8 cellular contexts compared by ENCODE assay signal in the genomic region with DNA sequence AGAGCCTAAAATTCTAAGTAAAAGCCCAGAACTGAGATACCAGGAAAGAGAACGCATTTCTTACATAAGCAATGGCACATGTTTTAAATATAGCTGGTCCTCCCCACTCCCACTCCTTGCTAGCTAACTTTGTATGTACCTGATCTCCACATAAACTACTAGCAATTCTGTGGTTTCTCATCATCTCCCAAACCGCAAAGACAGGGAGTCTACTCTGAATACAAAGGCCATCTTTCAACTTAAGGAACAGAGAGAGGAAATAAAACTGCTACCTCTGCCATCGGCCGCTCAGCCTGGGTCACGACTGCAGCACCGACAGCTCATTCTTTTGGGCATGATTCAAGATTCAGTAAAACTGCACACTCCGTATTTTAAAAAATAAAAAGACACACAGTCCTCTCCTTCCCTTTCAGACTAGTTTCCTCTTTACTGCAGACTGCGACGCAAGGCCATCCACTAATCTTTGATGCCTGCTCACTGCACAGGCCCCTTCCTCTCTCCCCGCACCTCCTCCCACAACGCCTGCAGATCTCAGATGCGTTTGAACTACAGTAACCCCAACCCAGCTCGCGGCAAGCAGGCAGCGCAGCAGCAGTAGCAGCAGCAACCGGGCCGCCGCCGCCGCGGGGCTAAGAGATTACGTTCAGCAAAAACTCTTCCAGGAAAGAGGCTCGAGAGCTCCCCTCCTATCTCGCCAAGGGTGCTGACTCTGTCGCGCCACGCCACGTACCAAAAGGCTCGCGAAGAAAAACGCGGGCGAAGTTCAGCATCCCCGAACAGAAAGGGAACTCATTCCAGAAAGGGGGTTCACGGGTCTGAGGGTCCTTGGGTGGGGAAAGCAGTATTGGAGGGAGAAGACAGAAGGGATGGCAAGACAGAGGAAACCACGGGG. TPM values are rescaled to one million over a fixed set of nuclear protein-coding genes. Genes with fewer than 3 reads are reported as not detected.
DNase-seq lines count a peak whose midpoint lies in the region; ATAC-seq and TF ChIP-seq lines count a peak whose summit lies in the region.

No MANE protein-coding gene starts in this region.

- H2AFZ ChIP-seq in OCI-LY7 (ENCODE audit: low read length): peak overlapping the region; percentile 44; the same call in 1 of the 2 replicates

- peak overlapping the region; percentile 96 for H3K9ac ChIP-seq in mucosa of stomach (ENCODE audit: low read length)

- no peaks in the 10 kb centered on the region for H3K9me3 ChIP-seq in OCI-LY7 (ENCODE audit: low read length)
- no peaks in the 10 kb centered on the region for H3K9me3 ChIP-seq in mucosa of stomach (ENCODE audit: control insufficient read depth, low read length)

- POLR2A ChIA-PET in OCI-LY7 (lab: Charles Lee): interaction anchor here (0.6 to 3.7 kb wide), 13 partner anchors 10 to 1385 kb away, joined by 3 to 53 read pairs (median 4); a partner anchor contains a TSS

- no peaks in the 10 kb centered on the region for H3K27me3 ChIP-seq in mucosa of stomach (ENCODE audit: control insufficient read depth, insufficient read depth, low read length)

- H3K4me3 ChIP-seq in OCI-LY7 (ENCODE audit: low read depth, low read length, poor library complexity, severe bottlenecking) (peak overlapping the region; percentile 86), epithelial cell of proximal tubule (ENCODE audit: low read depth, low read length) (peak overlapping the region; percentile 81), mucosa of stomach (ENCODE audit: low read length) (peak overlapping the region; percentile 81)

- peaks cover 57% of the 10 kb centered on the region for H3K79me2 ChIP-seq in OCI-LY7 (ENCODE audit: insufficient read depth, low read depth, low read length)

- H3K4me1 ChIP-seq in OCI-LY7 (ENCODE audit: insufficient read depth, low read length, poor library complexity, severe bottlenecking) (peaks cover 51% of the 10 kb centered on the region), mucosa of stomach (ENCODE audit: control insufficient read depth, insufficient read depth, low read length) (peaks cover 23% of the 10 kb centered on the region)

- peaks cover 30% of the 10 kb centered on the region; the same call in 1 of the 2 replicates for H4K20me1 ChIP-seq in OCI-LY7 (ENCODE audit: insufficient read depth, low read length)

- peak; percentile 52 for DNase-seq in CMK (ENCODE audit: low read depth)
- DNase-seq in HPDE6-E6E7 (ENCODE audit: extremely low spot score): peak; percentile 34
- DNase-seq in OCI-LY7 (ENCODE audit: low spot score): peak; percentile 91
- DNase-seq in activated T-cell treated with anti-CD3 and anti-CD28 coated beads for 48 hours (ENCODE audit: low read depth): peak; percentile 72
- DNase-seq in epithelial cell of proximal tubule (ENCODE audit: low read depth): peak; percentile 27
- peak; percentile 47 to 60 for DNase-seq in stimulated activated CD8-positive, alpha-beta memory T cell treated with anti-CD3 and anti-CD28 coated beads, Interleukin-4, amount 100 ng/mL, for 4 hours (ENCODE audit: low read depth in 2 of 2, low spot score in 1 of 2)

- H3K9me2 ChIP-seq in OCI-LY7 (ENCODE audit: insufficient read depth, low read length): no peaks in the 10 kb centered on the region

- H3K4me2 ChIP-seq in OCI-LY7 (ENCODE audit: low read length): peak overlapping the region; percentile 93

- H3K27ac ChIP-seq in OCI-LY7 (ENCODE audit: low read depth, low read length, poor library complexity, severe bottlenecking): peak overlapping the region; percentile 92

- CTCF ChIA-PET in OCI-LY7 (lab: Charles Lee; ENCODE audit: unreplicated experiment): interaction anchor here (0.7 to 1.6 kb wide), 2 partner anchors 51 to 1187 kb away, joined by 4 read pairs; no protein-coding TSS in a partner anchor

- TF ChIP-seq CTCF in OCI-LY7 (conservative IDR thresholded peaks at IDR 0.05; ENCODE audit: low read length) (peak; percentile 40; the same call in 1 of the 2 replicates), epithelial cell of proximal tubule (conservative IDR thresholded peaks at IDR 0.05; ENCODE audit: low read depth, low read length) (no peak)

- ATAC-seq in GM19467 (IDR thresholded peaks at IDR 0.05; ENCODE audit: unreplicated experiment): peak; percentile 59

- intact Hi-C loops in OCI-LY7 (cut with micrococcal nuclease; ENCODE audit: unreplicated experiment): loop anchor here (2.0 to 10.0 kb wide), 5 partner anchors 51 to 1936 kb away; a partner anchor contains a TSS

- TSS peak; percentile 69 for BruUV-seq in OCI-LY7 (replicated peaks; lab: Mats Ljungman, UMichigan)

- H3K36me3 ChIP-seq in OCI-LY7 (ENCODE audit: insufficient read depth, low read length) (peaks cover 14% of the 10 kb centered on the region), mucosa of stomach (ENCODE audit: control insufficient read depth, insufficient read depth, low read length) (no peaks in the 10 kb centered on the region)

RNA-seq across cellular contexts. Expression of a gene that starts 1.5 kb away (rescaled TPM):
- total RNA-seq in OCI-LY7 (2014; rRNA removed; shearing (Covaris generic)): 18.6 and 18.9 TPM in 2 replicates
- total RNA-seq in OCI-LY7 (2022): 32.0 and 34.9 TPM in 2 replicates
- 57.9 and 71.4 TPM in 2 replicates for total RNA-seq in epithelial cell of proximal tubule

RNA-seq across cellular contexts. Expression of a gene that starts 55.2 kb away (rescaled TPM):
- 7.7 and 11.3 TPM in 2 replicates for total RNA-seq in OCI-LY7 (2014; rRNA removed; shearing (Covaris generic))
- total RNA-seq in OCI-LY7 (2022): 24.9 and 29.8 TPM in 2 replicates
- 30.6 and 33.8 TPM in 2 replicates for total RNA-seq in epithelial cell of proximal tubule

Comparison
In these comparisons a context has a peak if more than half of its experiments do, and no peak if none do; other contexts are left out.
1. Peak in every context shown above with its lines: DNase-seq, ATAC-seq, H3K4me3 ChIP-seq and H3K27ac ChIP-seq.
2. DNase-seq: peak in every context shown above with its lines; median percentile 91 in OCI-LY7; 72 in activated T-cell treated with anti-CD3 and anti-CD28 coated beads for 48 hours; 54 in stimulated activated CD8-positive, alpha-beta memory T cell treated with anti-CD3 and anti-CD28 coated beads, Interleukin-4, amount 100 ng/mL, for 4 hours; 52 in CMK; 34 in HPDE6-E6E7; 27 in epithelial cell of proximal tubule.